In genomic region chr1:231421971-231422797, GRCh38 we compare ENCODE assay signal across 8 cellular contexts. TPM values are rescaled to one million over a fixed set of nuclear protein-coding genes. Genes with fewer than 3 reads are reported as not detected.
DNase-seq lines count a peak whose midpoint lies in the region; ATAC-seq and TF ChIP-seq lines count a peak whose summit lies in the region.

Gene EGLN1 (minus strand): TSS chr1:231422287. CDS start chr1:231421888, 399 bp downstream.

- peak within 1 kb of the TSS; percentile 82 for H3K4me3 ChIP-seq in fibroblast of the aortic adventitia (ENCODE audit: low read depth, low read length)
- peak within 1 kb of the TSS; percentile 87 for H3K4me3 ChIP-seq in neural cell (ENCODE audit: low read length)

- H4K20me1 ChIP-seq in neural cell (ENCODE audit: insufficient read depth), result peaks cover 14% of the 10 kb centered on the region

- H3K9me2 ChIP-seq in neural cell (ENCODE audit: insufficient read depth, low read length), result no peaks in the 10 kb centered on the region

- peak; percentile 48 for TF ChIP-seq RAD21 in neural cell (conservative IDR thresholded peaks at IDR 0.05)

- H3K27me3 Mint-ChIP-seq in stimulated activated naive CD8-positive, alpha-beta T cell treated with anti-CD3 and anti-CD28 coated beads, Interleukin-15, amount 100 ng/mL, for 72 hours, result no peaks in the 10 kb centered on the region

- H3F3A ChIP-seq in neural cell (ENCODE audit: insufficient read depth, low read length, poor library complexity, severe bottlenecking), result no peaks in the 10 kb centered on the region

- H3K9ac ChIP-seq in neural cell (ENCODE audit: low read length), result peak within 1 kb of the TSS; percentile 82

- H3K27ac ChIP-seq in neural cell (ENCODE audit: low read length), result peak within 1 kb of the TSS; percentile 86

- H2AFZ ChIP-seq in neural cell (ENCODE audit: low read depth, low read length), result peak within 1 kb of the TSS; percentile 65

- no peaks in the 10 kb centered on the region for H3K36me3 ChIP-seq in neural cell (ENCODE audit: insufficient read depth, low read length)

- DNase-seq in ELF-1 (ENCODE audit: low read depth, low spot score) (peak; percentile 85), GOT3 (lab: John Stamatoyannopoulos, UW) (peak; percentile 67), LHCN-M2 (ENCODE audit: low read depth) (peak; percentile 78), SHP77 (lab: John Stamatoyannopoulos, UW) (peak; percentile 70 to 92), fibroblast of the aortic adventitia (ENCODE audit: low read depth) (peak; percentile 84)
- DNase-seq in activated effector memory CD4-positive, alpha-beta T cell treated with Interleukin-2 at 50 U/mL for 16 hours, result peak; percentile 79
- DNase-seq in stimulated activated naive CD8-positive, alpha-beta T cell treated with anti-CD3 and anti-CD28 coated beads, Interleukin-15, amount 100 ng/mL, for 72 hours, result peak; percentile 88

- no peaks in the 10 kb centered on the region for H3K27me3 ChIP-seq in neural cell (ENCODE audit: insufficient read depth, low read depth, low read length)

- ATAC-seq in stimulated activated naive CD8-positive, alpha-beta T cell treated with anti-CD3 and anti-CD28 coated beads, Interleukin-15, amount 100 ng/mL, for 72 hours, result peak; percentile 90

- peaks cover 39% of the 10 kb centered on the region for H3K79me2 ChIP-seq in neural cell (replicated peaks; ENCODE audit: insufficient read depth, low read length)

- TF ChIP-seq EP300 in neural cell (conservative IDR thresholded peaks at IDR 0.05; ENCODE audit: poor library complexity, severe bottlenecking), result peak; percentile 44

- TF ChIP-seq CTCF in fibroblast of the aortic adventitia (IDR thresholded peaks at IDR 0.05; ENCODE audit: insufficient read depth, low read length) (peak; percentile 20), neural cell (IDR thresholded peaks at IDR 0.05; ENCODE audit: poor library complexity, severe bottlenecking) (peak; percentile 81)

- H3K4me1 Mint-ChIP-seq in stimulated activated naive CD8-positive, alpha-beta T cell treated with anti-CD3 and anti-CD28 coated beads, Interleukin-15, amount 100 ng/mL, for 72 hours, result peaks cover 23% of the 10 kb centered on the region

- no peaks in the 10 kb centered on the region for H3K9me3 Mint-ChIP-seq in stimulated activated naive CD8-positive, alpha-beta T cell treated with anti-CD3 and anti-CD28 coated beads, Interleukin-15, amount 100 ng/mL, for 72 hours

- H3K4me2 ChIP-seq in neural cell (ENCODE audit: low read length), result peak within 1 kb of the TSS; percentile 65

- peak within 1 kb of the TSS; percentile 88 to 100 for H3K4me3 Mint-ChIP-seq in stimulated activated naive CD8-positive, alpha-beta T cell treated with anti-CD3 and anti-CD28 coated beads, Interleukin-15, amount 100 ng/mL, for 72 hours

- peak within 1 kb of the TSS; percentile 95 to 96 for H3K27ac Mint-ChIP-seq in stimulated activated naive CD8-positive, alpha-beta T cell treated with anti-CD3 and anti-CD28 coated beads, Interleukin-15, amount 100 ng/mL, for 72 hours

- no peaks in the 10 kb centered on the region for H3K9me3 ChIP-seq in neural cell (ENCODE audit: low read length)

TF ChIP-seq in neural cell, 6 proteins besides CTCF, POLR2A, EP300 and RAD21:
- TF ChIP-seq REST (IDR thresholded peaks at IDR 0.05; ENCODE audit: borderline replicate concordance) (peak; percentile 62), MXI1 (conservative IDR thresholded peaks at IDR 0.05; ENCODE audit: poor library complexity, severe bottlenecking) (peak; percentile 60), EZH2 (IDR thresholded peaks at IDR 0.05; ENCODE audit: borderline replicate concordance, insufficient read depth, low read length, poor library complexity, severe bottlenecking) (no peak), POLR2AphosphoS5 (IDR thresholded peaks at IDR 0.05) (peak; percentile 83), TAF1 (IDR thresholded peaks at IDR 0.05; ENCODE audit: low read depth) (peak; percentile 48), SMC3 (conservative IDR thresholded peaks at IDR 0.05; ENCODE audit: poor library complexity) (peak; percentile 33)

RNA-seq across cellular contexts. Expression of gene EGLN1, which starts in this region (rescaled TPM):
- total RNA-seq in LHCN-M2 (2014; rRNA removed) (37.4 and 43.3 TPM in 2 replicates), fibroblast of the aortic adventitia (ENCODE audit: low replicate concordance) (31.2 and 44.1 TPM in 2 replicates)
- 20.5 TPM for polyA plus RNA-seq in LHCN-M2 (2012)
- 32.6 and 33.2 TPM in 2 replicates for polyA plus RNA-seq in neural cell
- polyA minus RNA-seq in neural cell, result 42.6 and 43.6 TPM in 2 replicates

Comparison
In these comparisons a context has a peak if more than half of its experiments do, and no peak if none do; other contexts are left out.
1. Peak in every context shown above with its lines: DNase-seq, ATAC-seq, H3K4me3 ChIP-seq and H3K27ac ChIP-seq.